In the genomic region with DNA sequence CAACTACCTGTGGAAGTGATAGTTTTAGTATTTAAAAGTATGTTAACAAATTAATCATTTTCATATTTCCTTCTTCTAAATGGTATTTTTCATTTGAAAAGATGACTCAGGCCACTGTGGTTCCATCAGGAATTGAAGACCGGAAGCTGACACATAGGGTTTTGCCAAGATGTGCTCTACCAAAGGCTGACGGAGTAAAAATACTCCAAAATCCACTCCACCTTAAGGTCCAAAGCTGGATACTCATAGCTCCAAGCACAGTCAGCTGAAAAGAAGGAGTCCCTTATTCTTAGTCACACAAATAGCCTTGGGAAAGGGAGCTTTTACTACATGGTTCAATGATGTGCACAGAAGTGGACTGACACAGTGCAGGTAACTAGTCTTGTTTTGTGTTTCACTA, we compare ENCODE assay signal across 16 cellular contexts.
"Had no signal": no experiment of that assay in that cellular context is flagged by ENCODE, and none has a peak within 500 bp of the region (broad histone marks: within the 10 kb centered on the region; RNA-seq: fewer than 3 reads in every experiment).

No MANE protein-coding gene starts in this region.

- H3K27ac ChIP-seq: colonic mucosa, upper lobe of right lung had no signal

- DNase-seq: activated CD4-positive, alpha-beta memory T cell treated with anti-CD3 and anti-CD28 coated beads, Interleukin-2, amount 10 ng/mL, durations not matched to agents 7 days and 5 days; activated CD4-positive, CD25-positive, alpha-beta regulatory T cell treated with anti-CD3 and anti-CD28 coated beads, Interleukin-2, amount 50 U/mL, for 72 hours; activated gamma-delta T cell treated with Interleukin-2 at 50 U/mL for 16 hours; activated naive CD8-positive, alpha-beta T cell treated with anti-CD3 and anti-CD28 coated beads, Interleukin-2, amount 10 ng/mL, durations not matched to agents 7 days and 5 days; activated T-cell treated with anti-CD3 and anti-CD28 coated beads, Interleukin-2, amount 50 U/mL, for 72 hours; aorta; caudate nucleus; colonic mucosa; hypothalamus; left colon; naive thymus-derived CD4-positive, alpha-beta T cell; retina; stimulated activated CD4-positive, alpha-beta T cell treated with anti-CD3 and anti-CD28 coated beads, Interleukin-15, amount 100 ng/mL, for 24 hours; stimulated activated CD4-positive, alpha-beta T cell treated with anti-CD3 and anti-CD28 coated beads, Interleukin-4, amount 100 ng/mL, for 24 hours; upper lobe of right lung had no signal

- H3K36me3 ChIP-seq: colonic mucosa, upper lobe of right lung had no signal

- H3K9me3 ChIP-seq: colonic mucosa, upper lobe of right lung had no signal

- H3K4me3 ChIP-seq: colonic mucosa, lung, upper lobe of right lung had no signal

- ATAC-seq: activated T-cell treated with anti-CD3 and anti-CD28 coated beads, Interleukin-2, amount 50 U/mL, for 72 hours; left colon; naive thymus-derived CD4-positive, alpha-beta T cell; upper lobe of right lung had no signal

- H3K27me3 ChIP-seq: colonic mucosa, upper lobe of right lung had no signal

- H3K4me1 ChIP-seq: colonic mucosa, upper lobe of right lung had no signal
